ENCODE assay signal across 1 cellular context in genomic region chr7:142800103-142800502, GRCh38.
TF ChIP-seq lines count a peak whose summit lies in the region.

No MANE protein-coding gene starts in this region.

TF ChIP-seq in SK-N-SH treated with all-trans-retinoic acid at 6 μM for 48 hours, 23 proteins besides CTCF, POLR2A, EP300 and RAD21 (continued from another document):
- TF ChIP-seq CSRNP3 (CRISPR knock-in tag; IDR thresholded peaks at IDR 0.05) (no peak), GLIS3 (CRISPR knock-in tag; IDR thresholded peaks at IDR 0.05) (no peak), ESRRG (CRISPR knock-in tag; IDR thresholded peaks at IDR 0.05) (no peak), ZNF565 (CRISPR knock-in tag; conservative IDR thresholded peaks at IDR 0.05; ENCODE audit: low read depth) (no peak), TOX (CRISPR knock-in tag; IDR thresholded peaks at IDR 0.05; ENCODE audit: borderline replicate concordance) (no peak), TSHZ2 (CRISPR knock-in tag; IDR thresholded peaks at IDR 0.05) (no peak), TCF4 (CRISPR knock-in tag; IDR thresholded peaks at IDR 0.05; ENCODE audit: borderline replicate concordance) (no peak), SNAI2 (CRISPR knock-in tag; IDR thresholded peaks at IDR 0.05) (no peak), OSR1 (CRISPR knock-in tag; IDR thresholded peaks at IDR 0.05) (no peak), ZFP3 (CRISPR knock-in tag; IDR thresholded peaks at IDR 0.05) (no peak), CSDC2 (CRISPR knock-in tag; IDR thresholded peaks at IDR 0.05) (no peak), ZC3H10 (CRISPR knock-in tag; IDR thresholded peaks at IDR 0.05) (no peak), ZFP30 (CRISPR knock-in tag; IDR thresholded peaks at IDR 0.05) (no peak), ZNF8 (CRISPR knock-in tag; IDR thresholded peaks at IDR 0.05) (no peak), PPARA (CRISPR knock-in tag; IDR thresholded peaks at IDR 0.05; ENCODE audit: borderline replicate concordance) (no peak), POU6F1 (CRISPR knock-in tag; IDR thresholded peaks at IDR 0.05; ENCODE audit: borderline replicate concordance, low read depth) (no peak), RARB (CRISPR knock-in tag; IDR thresholded peaks at IDR 0.05) (no peak)
